ENCODE assay signal across 8 cellular contexts in the genomic region with DNA sequence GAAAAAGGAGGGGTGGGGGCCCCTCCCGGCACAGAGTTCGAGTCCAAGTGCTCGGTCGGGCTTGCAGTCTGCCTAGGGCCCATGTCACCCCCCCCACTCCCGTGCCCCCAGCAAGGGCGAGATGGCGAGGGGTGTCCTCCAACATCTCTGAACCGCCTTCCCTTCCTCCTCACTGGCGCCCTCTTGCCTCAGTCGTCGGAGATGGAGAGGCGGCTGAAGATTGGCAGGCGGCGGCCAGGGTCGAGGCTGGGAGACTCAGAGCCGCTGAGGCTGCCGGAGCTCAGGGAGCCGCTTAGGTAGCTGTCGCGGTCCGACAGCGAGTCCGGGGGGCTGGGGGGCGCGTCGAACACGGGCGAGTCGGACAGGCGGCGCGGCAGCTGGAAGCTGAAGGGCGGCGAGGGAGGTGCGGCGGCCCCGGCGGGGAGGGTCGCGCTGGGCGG. TPM values are rescaled to one million over a fixed set of nuclear protein-coding genes. Genes with fewer than 3 reads are reported as not detected.
A peak's percentile ranks its signal among the peaks of the same experiment; 100 is the strongest.
DNase-seq lines count a peak whose midpoint lies in the region; TF ChIP-seq lines count a peak whose summit lies in the region.

No MANE protein-coding gene starts in this region.

- peaks cover 8% of the 10 kb centered on the region for H3K9me3 ChIP-seq in neural cell (ENCODE audit: low read length)

- H3K4me2 ChIP-seq in neural cell (ENCODE audit: low read length), result no peak overlapping the region

- TF ChIP-seq EP300 in neural cell (conservative IDR thresholded peaks at IDR 0.05; ENCODE audit: poor library complexity, severe bottlenecking), result no peak

- peak; percentile 43 for TF ChIP-seq RAD21 in neural cell (conservative IDR thresholded peaks at IDR 0.05)

- no peaks in the 10 kb centered on the region for H3K9me2 ChIP-seq in neural cell (ENCODE audit: insufficient read depth, low read length)

- peak; percentile 93 for DNase-seq in OCI-M1 (lab: John Stamatoyannopoulos, UW)
- DNase-seq in activated T-helper 1 cell treated with anti-CD3 and anti-CD28 coated beads, Interleukin-2, amount 50 U/mL, for 16 hours (ENCODE audit: low read depth in 1 of 2, low spot score in 1 of 2), result peak; percentile 53 to 59
- DNase-seq in fibroblast of the aortic adventitia (ENCODE audit: low read depth), result peak; percentile 75
- peak; percentile 50 for DNase-seq in stromal cell of bone marrow (ENCODE audit: low read depth)
- no peak for DNase-seq in NCI-H128 (lab: John Stamatoyannopoulos, UW; ENCODE audit: unreplicated experiment)
- no peak for DNase-seq in NCI-H187 treated with DMSO at 0.1 percent for 48 hours (lab: John Stamatoyannopoulos, UW)

- peaks cover 46% of the 10 kb centered on the region for H3K27me3 ChIP-seq in neural cell (ENCODE audit: insufficient read depth, low read depth, low read length)

- H3F3A ChIP-seq in neural cell (ENCODE audit: insufficient read depth, low read length, poor library complexity, severe bottlenecking), result peaks cover 6% of the 10 kb centered on the region

- peak overlapping the region; percentile 44 for H3K9ac ChIP-seq in neural cell (ENCODE audit: low read length)

- H3K4me3 ChIP-seq in fibroblast of the aortic adventitia (ENCODE audit: low read depth, low read length), result peak overlapping the region; percentile 76
- H3K4me3 ChIP-seq in neural cell (ENCODE audit: low read length), result peak overlapping the region; percentile 60

- TF ChIP-seq CTCF in GM12873 (IDR thresholded peaks at IDR 0.05; ENCODE audit: insufficient read depth, low read depth, low read length, missing control alignments) (peak; percentile 64), fibroblast of the aortic adventitia (IDR thresholded peaks at IDR 0.05; ENCODE audit: insufficient read depth, low read length) (peak; percentile 59), neural cell (IDR thresholded peaks at IDR 0.05; ENCODE audit: poor library complexity, severe bottlenecking) (peak; percentile 75)

- H3K27ac ChIP-seq in neural cell (ENCODE audit: low read length), result no peak overlapping the region

- H3K79me2 ChIP-seq in neural cell (replicated peaks; ENCODE audit: insufficient read depth, low read length), result peaks cover 9% of the 10 kb centered on the region

- no peak overlapping the region for H2AFZ ChIP-seq in neural cell (ENCODE audit: low read depth, low read length)

- H4K20me1 ChIP-seq in neural cell (ENCODE audit: insufficient read depth), result no peaks in the 10 kb centered on the region

- H3K36me3 ChIP-seq in neural cell (ENCODE audit: insufficient read depth, low read length), result no peaks in the 10 kb centered on the region

TF ChIP-seq in neural cell, 6 proteins besides CTCF, POLR2A, EP300 and RAD21:
- TF ChIP-seq EZH2 (IDR thresholded peaks at IDR 0.05; ENCODE audit: borderline replicate concordance, insufficient read depth, low read length, poor library complexity, severe bottlenecking), result no peak
- TF ChIP-seq MXI1 (conservative IDR thresholded peaks at IDR 0.05; ENCODE audit: poor library complexity, severe bottlenecking), result peak; percentile 26
- TF ChIP-seq TAF1 (IDR thresholded peaks at IDR 0.05; ENCODE audit: low read depth), result no peak
- TF ChIP-seq SMC3 (conservative IDR thresholded peaks at IDR 0.05; ENCODE audit: poor library complexity), result peak; percentile 61

RNA-seq across cellular contexts. Expression of a gene that starts 2.3 kb away (rescaled TPM):
- total RNA-seq in fibroblast of the aortic adventitia (ENCODE audit: low replicate concordance), result 34.3 and 50.4 TPM in 2 replicates
- 0.33 and 0.92 TPM in 2 replicates for polyA plus RNA-seq in neural cell
- 0.49 and 0.58 TPM in 2 replicates for polyA minus RNA-seq in neural cell

Comparison
In these comparisons a context has a peak if more than half of its experiments do, and no peak if none do; other contexts are left out.
1. DNase-seq: peak in OCI-M1 (single experiment), activated T-helper 1 cell treated with anti-CD3 and anti-CD28 coated beads, Interleukin-2, amount 50 U/mL, for 16 hours (2 of 2), fibroblast of the aortic adventitia (single experiment) and stromal cell of bone marrow (single experiment); none in NCI-H128 (single experiment) and NCI-H187 treated with DMSO at 0.1 percent for 48 hours (single experiment).
2. Peak in every context shown above with its lines, with median percentiles within 50 percentile points of each other: CTCF ChIP-seq.